9 cellular contexts compared by ENCODE assay signal in genomic region chr7:106858618-106859532, GRCh38. TPM values are rescaled to one million over a fixed set of nuclear protein-coding genes. Genes with fewer than 3 reads are reported as not detected.
DNase-seq lines count a peak whose midpoint lies in the region; ATAC-seq, FAIRE-seq and TF ChIP-seq lines count a peak whose summit lies in the region.
"Had no signal": no experiment of that assay in that cellular context is flagged by ENCODE, and none has a peak within 500 bp of the region (broad histone marks: within the 10 kb centered on the region; RNA-seq: fewer than 3 reads in every experiment).

No MANE protein-coding gene starts in this region.

- H3K9me3 ChIP-seq in A549 (no peaks in the 10 kb centered on the region), SK-N-SH (no peaks in the 10 kb centered on the region), hepatocyte (ENCODE audit: low read depth) (no peaks in the 10 kb centered on the region)
- H3K9me3 ChIP-seq: Caco-2 had no signal

- H3K79me1 ChIP-seq in mesendoderm (ENCODE audit: low read length): no peaks in the 10 kb centered on the region

- TF ChIP-seq POLR2A in A549 (IDR thresholded peaks at IDR 0.05; ENCODE audit: low read length): no peak

- H3K4me3 ChIP-seq in A549: no peak overlapping the region
- H3K4me3 ChIP-seq in GM23338: no peak overlapping the region
- H3K4me3 ChIP-seq in SK-N-SH (ENCODE audit: low read depth in 2 of 2, low read length in 1 of 2): no peak overlapping the region
- H3K4me3 ChIP-seq in hepatocyte: no peak overlapping the region
- no peak overlapping the region for H3K4me3 ChIP-seq in mesendoderm (ENCODE audit: low read length)

- H3K9ac ChIP-seq in SK-N-SH (no peak overlapping the region), mesendoderm (ENCODE audit: low read length) (no peak overlapping the region)

- no peak overlapping the region for H3K27ac Mint-ChIP-seq in GM23338

- H3K27me3 ChIP-seq in GM23338 (ENCODE audit: insufficient read depth) (no peaks in the 10 kb centered on the region), SK-N-SH (ENCODE audit: insufficient read depth) (no peaks in the 10 kb centered on the region), hepatocyte (no peaks in the 10 kb centered on the region), mesendoderm (ENCODE audit: insufficient read depth, low read length, poor library complexity) (no peaks in the 10 kb centered on the region)

- FAIRE-seq in A549 (lab: Jason Lieb, UNC): no peak

- peaks cover 4% of the 10 kb centered on the region; the same call in 1 of the 2 replicates for H3K9me2 ChIP-seq in GM23338 (ENCODE audit: insufficient read depth)
- H3K9me2 ChIP-seq in SK-N-SH: no peaks in the 10 kb centered on the region
- no peaks in the 10 kb centered on the region for H3K9me2 ChIP-seq in hepatocyte (replicated peaks; ENCODE audit: insufficient read depth)

- H2BK5ac ChIP-seq in mesendoderm (ENCODE audit: low read length): no peak overlapping the region

- no peak overlapping the region for H3K18ac ChIP-seq in mesendoderm (ENCODE audit: low read length)

- ATAC-seq in A549: peak in 1 of 2 experiments; percentile 13; a peak in 1 of 6 replicates
- no peak for ATAC-seq in GM23338
- ATAC-seq in stimulated activated naive CD8-positive, alpha-beta T cell treated with anti-CD3 and anti-CD28 coated beads, Interleukin-15, Interleukin-2, amounts not matched to agents 100 U/mL and 50 U/mL, for 24 hours: no peak
- ATAC-seq in HG03520 (IDR thresholded peaks at IDR 0.05; ENCODE audit: unreplicated experiment): no peak

- no peak overlapping the region for H3K4ac ChIP-seq in mesendoderm (ENCODE audit: low read depth, low read length)

- H3K56ac ChIP-seq in mesendoderm (ENCODE audit: low read length): no peak overlapping the region

- no peak overlapping the region for H4K8ac ChIP-seq in mesendoderm (ENCODE audit: low read depth, low read length)

- H3K36me3 ChIP-seq in GM23338 (ENCODE audit: insufficient read depth) (no peaks in the 10 kb centered on the region), SK-N-SH (replicated peaks in 1 of 2; ENCODE audit: control insufficient read depth in 1 of 2, insufficient read depth in 2 of 2, low read length in 1 of 2) (no peaks in the 10 kb centered on the region), hepatocyte (replicated peaks; ENCODE audit: insufficient read depth, low read depth) (no peaks in the 10 kb centered on the region), mesendoderm (ENCODE audit: control insufficient read depth, insufficient read depth, low read length) (no peaks in the 10 kb centered on the region)

- H3F3A ChIP-seq in GM23338 (replicated peaks; ENCODE audit: low read depth) (no peaks in the 10 kb centered on the region), SK-N-SH (replicated peaks; ENCODE audit: insufficient read depth) (no peaks in the 10 kb centered on the region)

- no peak for TF ChIP-seq EP300 in A549 (IDR thresholded peaks at IDR 0.05)
- TF ChIP-seq EP300 in SK-N-SH (IDR thresholded peaks at IDR 0.05; ENCODE audit: borderline replicate concordance in 1 of 2, low read depth in 1 of 2, low read length in 1 of 2): 0 out of 4 replicates have a peak, but pooled peaks of 1 of the 2 experiments have one; percentile 11

- CTCF ChIA-PET in A549 (lab: Yijun Ruan, JAX) (interaction anchor here (0.6 kb wide), 1 partner anchor 262 kb away, joined by 3 read pairs; no protein-coding TSS in a partner anchor), SK-N-SH (lab: Yijun Ruan, JAX) (interaction anchor here (0.7 to 2.2 kb wide), 4 partner anchors 10 to 391 kb away, joined by 3 to 8 read pairs (median 4); no protein-coding TSS in a partner anchor)

- H3K4me1 ChIP-seq in A549 (peaks cover 6% of the 10 kb centered on the region; the same call in 1 of the 3 replicates), GM23338 (ENCODE audit: insufficient read depth) (no peaks in the 10 kb centered on the region), SK-N-SH (ENCODE audit: control insufficient read depth in 1 of 2, insufficient read depth in 2 of 2, low read depth in 1 of 2, low read length in 1 of 2) (peaks cover 0 to 4% of the 10 kb centered on the region in 2 experiments; a peak in 1 of 4 replicates), hepatocyte (ENCODE audit: insufficient read depth) (peaks cover 12% of the 10 kb centered on the region), mesendoderm (ENCODE audit: control insufficient read depth, low read depth, low read length) (no peaks in the 10 kb centered on the region)
- H3K4me1 ChIP-seq: Caco-2 had no signal

- 54% methylated on average over 10 of the region's 10 CpGs for WGBS in A549 (ENCODE audit: missing lambda C conversion rate)
- WGBS in SK-N-SH (ENCODE audit: low lambda C conversion rate): 78% methylated on average over 10 of the region's 10 CpGs
- WGBS in hepatocyte (ENCODE audit: low lambda C conversion rate, missing lambda C conversion rate): 71% methylated on average over 10 of the region's 10 CpGs
- no CpG with 5 or more reads among the region's 10 CpGs for WGBS in mesendoderm (ENCODE audit: extremely low coverage, insufficient coverage, low lambda C conversion rate)

- H3K4me1 Mint-ChIP-seq in GM23338: peaks cover 4% of the 10 kb centered on the region; the same call in 1 of the 3 replicates

- H2AFZ ChIP-seq in GM23338 (peak overlapping the region; percentile 52; the same call in 1 of the 2 replicates), SK-N-SH (ENCODE audit: low read depth) (no peak overlapping the region), hepatocyte (no peak overlapping the region)

- no peak for TF ChIP-seq CTCF in A549 (IDR thresholded peaks at IDR 0.05)
- TF ChIP-seq CTCF in GM23338 (conservative IDR thresholded peaks at IDR 0.05; ENCODE audit: low read depth in 2 of 2): no peak
- no peak for TF ChIP-seq CTCF in SK-N-SH (IDR thresholded peaks at IDR 0.05)
- no peak for TF ChIP-seq CTCF in hepatocyte (IDR thresholded peaks at IDR 0.05; ENCODE audit: poor library complexity)
- no peak for TF ChIP-seq CTCF in GM13976 (IDR thresholded peaks at IDR 0.05; ENCODE audit: borderline replicate concordance, control extremely low read depth, extremely low read depth, insufficient read depth, missing control alignments)

- no peak for TF ChIP-seq RAD21 in A549 (conservative IDR thresholded peaks at IDR 0.05 in 1 of 2, IDR thresholded peaks at IDR 0.05 in 1 of 2)
- TF ChIP-seq RAD21 in SK-N-SH (IDR thresholded peaks at IDR 0.05; ENCODE audit: low read length): no peak

- H4K5ac ChIP-seq in mesendoderm (ENCODE audit: low read length): no peak overlapping the region

- H2AK5ac ChIP-seq in mesendoderm (ENCODE audit: low read length): no peak overlapping the region

- POLR2A ChIA-PET in A549 (lab: Yijun Ruan, JAX): no interaction called here
- POLR2A ChIA-PET in SK-N-SH (lab: Yijun Ruan, JAX): no interaction called here

- DNase-seq in A549 (ENCODE audit: low read depth in 1 of 2, low spot score in 1 of 2) (peak in 1 of 2 experiments; percentile 42), GM23338 (ENCODE audit: low spot score) (no peak), SK-N-SH (peak; percentile 61), hepatocyte (ENCODE audit: low spot score) (peak; percentile 80), GM13976 (ENCODE audit: low spot score) (no peak), mesendoderm (no peak)
- no peak for DNase-seq in stimulated activated naive CD8-positive, alpha-beta T cell treated with anti-CD3 and anti-CD28 coated beads, Interleukin-15, Interleukin-2, amounts not matched to agents 100 U/mL and 50 U/mL, for 24 hours
- DNase-seq: Caco-2 had no signal

- H3K23ac ChIP-seq in mesendoderm (ENCODE audit: low read length): no peak overlapping the region

- H4K20me1 ChIP-seq in GM23338 (replicated peaks; ENCODE audit: insufficient read depth): no peaks in the 10 kb centered on the region
- H4K20me1 ChIP-seq in SK-N-SH (ENCODE audit: insufficient read depth): no peaks in the 10 kb centered on the region
- no peaks in the 10 kb centered on the region for H4K20me1 ChIP-seq in hepatocyte (ENCODE audit: insufficient read depth, poor library complexity, severe bottlenecking)

- in situ Hi-C loops in GM13976 (cut with MboI; ENCODE audit: low sequenced_read_pairs, unreplicated experiment): no loop called here

- no peak overlapping the region for H3K4me3 Mint-ChIP-seq in GM23338

- no peak overlapping the region for H2BK120ac ChIP-seq in mesendoderm (ENCODE audit: low read depth, low read length)

- H3K36me3 Mint-ChIP-seq in GM23338 (ENCODE audit: low read depth): no peaks in the 10 kb centered on the region

- H3K4me2 ChIP-seq in A549 (peak overlapping the region; percentile 21; the same call in 2 of the 3 replicates), GM23338 (no peak overlapping the region), SK-N-SH (no peak overlapping the region), hepatocyte (no peak overlapping the region), mesendoderm (ENCODE audit: low read length) (no peak overlapping the region)

- no peaks in the 10 kb centered on the region for H3K9me3 Mint-ChIP-seq in GM23338

- no peaks in the 10 kb centered on the region for H3K27me3 Mint-ChIP-seq in GM23338 (ENCODE audit: insufficient read depth, low read depth, poor library complexity)

- H2BK15ac ChIP-seq in mesendoderm (replicated peaks; ENCODE audit: low read depth): no peak overlapping the region

- H3K27ac ChIP-seq in A549 (peak overlapping the region in 1 of 2 experiments; percentile 43; a peak in 2 of 6 replicates), GM23338 (ENCODE audit: low read depth) (no peak overlapping the region), SK-N-SH (ENCODE audit: low read depth in 2 of 2, low read length in 1 of 2) (no peak overlapping the region), hepatocyte (peak overlapping the region; percentile 3), mesendoderm (ENCODE audit: low read depth, low read length) (no peak overlapping the region)

- H3K79me2 ChIP-seq in GM23338 (replicated peaks; ENCODE audit: insufficient read depth) (no peaks in the 10 kb centered on the region), SK-N-SH (ENCODE audit: insufficient read depth) (no peaks in the 10 kb centered on the region), hepatocyte (no peaks in the 10 kb centered on the region), mesendoderm (ENCODE audit: control insufficient read depth, insufficient read depth, low read length) (no peaks in the 10 kb centered on the region)

TF ChIP-seq in SK-N-SH, 30 proteins besides CTCF, POLR2A, EP300 and RAD21 (continues in another document):
- TF ChIP-seq MXI1 (IDR thresholded peaks at IDR 0.05; ENCODE audit: low read depth, low read length): no peak

RNA-seq across cellular contexts. Expression of gene PIK3CG, which starts 6.2 kb away (rescaled TPM):
- polyA plus RNA-seq in A549 (2011; rRNA removed) (not detected in 2 replicates), A549 (2017; fragmentation: RNase III; extraction: RNeasy Plus Mini Kit Qiagen cat#74134 plus additional on column Dnase treatment) (not detected in 3 replicates), GM23338 (2016; fragmentation: Nextera tagmentation; extraction: Ambion mirVana) (not detected in 2 replicates), SK-N-SH (2012; rRNA removed) (not detected in 2 replicates), hepatocyte (0.25 and 0.56 TPM in 2 replicates)
- not detected in 2 replicates for polyA plus RNA-seq in A549 (2012; cell fraction: cytosol; rRNA removed)
- polyA plus RNA-seq in A549 (2012; cell fraction: nucleus; rRNA removed): not detected in 2 replicates
- polyA minus RNA-seq in A549 (2011; rRNA and poly(A)+ RNA removed): 0.37 TPM in 1 of 2 replicates, not detected in the other
- total RNA-seq in GM23338 (2014; rRNA removed; shearing (Covaris generic)): not detected in 2 replicates
- under 0.01 TPM in 1 of 2 replicates, not detected in the other for polyA plus RNA-seq in SK-N-SH (2012; cell fraction: cytosol; rRNA removed)
- polyA plus RNA-seq in SK-N-SH (2012; cell fraction: nucleus; rRNA removed): not detected in 2 replicates
- 0.03 and 0.04 TPM in 2 replicates for total RNA-seq in hepatocyte
- polyA plus RNA-seq in mesendoderm (2013, experiment 1 of 2): 0.18 TPM
- polyA plus RNA-seq in mesendoderm (2013, experiment 2 of 2): 0.17 TPM
- total RNA-seq: Caco-2 had no signal

Comparison
In these comparisons a context has a peak if more than half of its experiments do, and no peak if none do; other contexts are left out.
1. DNase-seq: peak in SK-N-SH (single experiment) and hepatocyte (single experiment); none in GM23338 (single experiment), GM13976 (single experiment), stimulated activated naive CD8-positive, alpha-beta T cell treated with anti-CD3 and anti-CD28 coated beads, Interleukin-15, Interleukin-2, amounts not matched to agents 100 U/mL and 50 U/mL, for 24 hours (single experiment) and mesendoderm (single experiment).